1 cellular context compared by ENCODE assay signal in the genomic region with DNA sequence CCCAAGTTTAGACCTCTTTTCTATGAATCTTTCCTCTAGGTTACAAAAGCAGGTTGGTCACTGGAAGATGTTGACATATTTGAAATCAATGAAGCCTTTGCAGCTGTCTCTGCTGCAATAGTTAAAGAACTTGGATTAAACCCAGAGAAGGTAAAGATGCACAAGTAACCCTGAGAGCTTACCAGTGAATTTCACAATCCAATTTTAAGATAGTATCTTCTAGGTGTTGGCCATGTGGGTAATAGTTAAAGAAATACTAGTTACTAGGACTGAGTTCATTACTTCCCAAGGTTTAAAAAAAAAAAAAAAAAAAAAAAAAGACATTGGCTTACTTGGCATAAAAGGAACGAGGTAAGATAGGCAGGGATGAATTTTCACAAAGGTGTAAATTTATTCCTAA.
A peak's percentile ranks its signal among the peaks of the same experiment; 100 is the strongest.
TF ChIP-seq lines count a peak whose summit lies in the region.

No MANE protein-coding gene starts in this region.

TF ChIP-seq in HepG2, 621 proteins besides CTCF, POLR2A, EP300 and RAD21:
- TF ChIP-seq POLR2G (IDR thresholded peaks at IDR 0.05; ENCODE audit: low read depth, low read length) (0 out of 2 replicates have a peak, but pooled peaks have one; percentile 20), ZSCAN31 (CRISPR knock-in tag; IDR thresholded peaks at IDR 0.05; ENCODE audit: low read depth) (no peak), POLR2AphosphoS2 (IDR thresholded peaks at IDR 0.05; ENCODE audit: low read depth, low read length) (peak; percentile 2; the same call in 1 of the 2 replicates)
